Comparison of ENCODE assay signal across 20 cellular contexts in the genomic region with DNA sequence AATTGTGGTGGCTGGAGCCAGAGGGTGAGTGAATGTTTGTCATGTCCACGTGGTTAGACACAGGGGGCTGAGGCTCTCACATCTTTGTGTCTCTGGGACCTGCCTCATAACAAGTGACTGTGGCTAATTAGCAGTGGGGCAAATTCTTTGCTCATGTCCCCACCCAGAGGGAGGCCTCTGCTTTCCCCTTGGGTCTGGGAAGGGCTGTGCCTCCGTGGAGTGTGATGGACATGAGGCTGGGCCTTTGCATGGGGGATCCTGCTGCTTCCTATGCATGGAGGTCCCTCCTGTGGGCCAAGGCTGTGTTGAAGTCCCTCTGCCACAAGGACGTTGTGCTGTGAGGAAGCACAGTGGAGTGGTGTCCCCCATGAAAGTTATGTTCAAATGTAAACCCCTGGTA.
A peak's percentile ranks its signal among the peaks of the same experiment; 100 is the strongest.
DNase-seq lines count a peak whose midpoint lies in the region; ATAC-seq and TF ChIP-seq lines count a peak whose summit lies in the region.
"Had no signal": no experiment of that assay in that cellular context is flagged by ENCODE, and none has a peak within 500 bp of the region (broad histone marks: within the 10 kb centered on the region; RNA-seq: fewer than 3 reads in every experiment).

No MANE protein-coding gene starts in this region.

- no peak overlapping the region for H3K4me3 Mint-ChIP-seq in activated T-helper 2 cell treated with anti-CD3 and anti-CD28 coated beads, Interferon-gamma antibody, Interleukin-2, Interleukin-4, amounts not matched to agents 10 μg/mL and 5 μg/mL and 100 μg/mL, durations not matched to agents 14 hours and 24 hours and 36 hours (ENCODE audit: low read depth)
- no peak overlapping the region for H3K4me3 Mint-ChIP-seq in CD4-positive, alpha-beta memory T cell
- H3K4me3 Mint-ChIP-seq: CD14-positive monocyte; CD4-positive, CD25-positive, alpha-beta regulatory T cell; CD8-positive, alpha-beta T cell had no signal

- H3K27me3 ChIP-seq in neuronal stem cell (ENCODE audit: control insufficient read depth in 3 of 3, insufficient read depth in 3 of 3, low read depth in 1 of 3, low read length in 3 of 3): peaks cover 0 to 2% (median 0%) of the 10 kb centered on the region in 3 experiments
- no peaks in the 10 kb centered on the region for H3K27me3 ChIP-seq in vagina
- no peaks in the 10 kb centered on the region for H3K27me3 ChIP-seq in CD4-positive, alpha-beta memory T cell (ENCODE audit: insufficient read depth, low read length)
- H3K27me3 ChIP-seq: BLaER1 had no signal

- no peak for TF ChIP-seq CTCF in vagina (IDR thresholded peaks at IDR 0.05)

- intact Hi-C loops in vagina (cut with DNase I): no loop called here
- intact Hi-C loops in activated T-helper 2 cell treated with anti-CD3 and anti-CD28 coated beads, Interferon-gamma antibody, Interleukin-2, Interleukin-4, amounts not matched to agents 10 μg/mL and 5 μg/mL and 100 μg/mL, durations not matched to agents 14 hours and 24 hours and 36 hours (cut with micrococcal nuclease): no loop called here
- intact Hi-C loops in CD4-positive, alpha-beta memory T cell (cut with micrococcal nuclease): no loop called here

- no peak overlapping the region for H2BK15ac ChIP-seq in neuronal stem cell (ENCODE audit: low read length)

- no peaks in the 10 kb centered on the region for H3K4me1 Mint-ChIP-seq in activated T-helper 2 cell treated with anti-CD3 and anti-CD28 coated beads, Interferon-gamma antibody, Interleukin-2, Interleukin-4, amounts not matched to agents 10 μg/mL and 5 μg/mL and 100 μg/mL, durations not matched to agents 14 hours and 24 hours and 36 hours (ENCODE audit: low read depth)
- no peaks in the 10 kb centered on the region for H3K4me1 Mint-ChIP-seq in CD4-positive, alpha-beta memory T cell
- H3K4me1 Mint-ChIP-seq: CD14-positive monocyte; CD4-positive, CD25-positive, alpha-beta regulatory T cell had no signal

- POLR2A ChIA-PET in CD4-positive, alpha-beta memory T cell (lab: Charles Lee; ENCODE audit: partially characterized antibody): no interaction called here

- H3K4me1 ChIP-seq in neuronal stem cell (ENCODE audit: control insufficient read depth in 2 of 2, insufficient read depth in 1 of 2, low read depth in 1 of 2, low read length in 2 of 2) (no peaks in the 10 kb centered on the region), vagina (no peaks in the 10 kb centered on the region)
- H3K4me1 ChIP-seq in CD4-positive, alpha-beta memory T cell (ENCODE audit: insufficient read depth, low read length): no peaks in the 10 kb centered on the region
- H3K4me1 ChIP-seq: BE2C, Caco-2 had no signal

- no peak overlapping the region for H2BK120ac ChIP-seq in neuronal stem cell (ENCODE audit: low read depth, low read length)

- no peak overlapping the region for H2AK5ac ChIP-seq in neuronal stem cell (ENCODE audit: low read depth, low read length)

- H3K9ac ChIP-seq in neuronal stem cell (ENCODE audit: low read depth, low read length, poor library complexity): no peak overlapping the region
- H3K9ac ChIP-seq: BLaER1 had no signal

- no peak overlapping the region for H3K27ac Mint-ChIP-seq in activated T-helper 2 cell treated with anti-CD3 and anti-CD28 coated beads, Interferon-gamma antibody, Interleukin-2, Interleukin-4, amounts not matched to agents 10 μg/mL and 5 μg/mL and 100 μg/mL, durations not matched to agents 14 hours and 24 hours and 36 hours
- no peak overlapping the region for H3K27ac Mint-ChIP-seq in CD4-positive, alpha-beta memory T cell
- H3K27ac Mint-ChIP-seq: CD14-positive monocyte; CD4-positive, CD25-positive, alpha-beta regulatory T cell; CD8-positive, alpha-beta T cell had no signal

- H2BK5ac ChIP-seq in neuronal stem cell (ENCODE audit: low read length): no peak overlapping the region

- no peaks in the 10 kb centered on the region for H3K36me3 Mint-ChIP-seq in activated T-helper 2 cell treated with anti-CD3 and anti-CD28 coated beads, Interferon-gamma antibody, Interleukin-2, Interleukin-4, amounts not matched to agents 10 μg/mL and 5 μg/mL and 100 μg/mL, durations not matched to agents 14 hours and 24 hours and 36 hours (ENCODE audit: low read depth)
- H3K36me3 Mint-ChIP-seq in CD4-positive, alpha-beta memory T cell: no peaks in the 10 kb centered on the region
- H3K36me3 Mint-ChIP-seq: CD14-positive monocyte; CD4-positive, CD25-positive, alpha-beta regulatory T cell; CD8-positive, alpha-beta T cell had no signal

- DNase-seq in ecto neural progenitor cell (ENCODE audit: low spot score) (peak; percentile 22), islet precursor cell (peak; percentile 28), neuronal stem cell (ENCODE audit: low spot score) (no peak), vagina (ENCODE audit: extremely low spot score in 2 of 2) (peak; percentile 52 to 55), NCI-H1436 treated with DMSO at 0.1 percent for 48 hours (lab: John Stamatoyannopoulos, UW) (no peak)
- DNase-seq in activated T-helper 2 cell treated with anti-CD3 and anti-CD28 coated beads, Interferon-gamma antibody, Interleukin-2, Interleukin-4, amounts not matched to agents 10 μg/mL and 5 μg/mL and 100 μg/mL, durations not matched to agents 14 hours and 24 hours and 36 hours (ENCODE audit: low spot score): no peak
- no peak for DNase-seq in CD4-positive, alpha-beta memory T cell
- DNase-seq: 8988T; ACHN; BE2C; C1 segment of cervical spinal cord; Caco-2; Calu3; CD4-positive, CD25-positive, alpha-beta regulatory T cell; CD8-positive, alpha-beta T cell; DMS79 treated with DMSO at 0.1 percent for 48 hours; GF-D8 had no signal

- CTCF ChIA-PET in CD4-positive, alpha-beta memory T cell (lab: Charles Lee; ENCODE audit: partially characterized antibody): no interaction called here

- peaks cover 0 to 5% of the 10 kb centered on the region in 2 donors for H3K9me3 ChIP-seq in neuronal stem cell (replicated peaks in 1 of 2; ENCODE audit: control insufficient read depth in 2 of 2, insufficient read depth in 1 of 2, low read depth in 1 of 2, low read length in 2 of 2)
- H3K9me3 ChIP-seq in vagina: no peaks in the 10 kb centered on the region
- no peaks in the 10 kb centered on the region for H3K9me3 ChIP-seq in CD4-positive, alpha-beta memory T cell (ENCODE audit: control insufficient read depth in 1 of 2, low read length in 2 of 2)
- H3K9me3 ChIP-seq: BE2C, BLaER1, Caco-2 had no signal

- no peak overlapping the region for H3K23ac ChIP-seq in neuronal stem cell (ENCODE audit: low read depth, low read length, poor library complexity)

- no CpG with 5 or more reads among the region's 3 CpGs for WGBS in neuronal stem cell (ENCODE audit: extremely low coverage in 2 of 2, insufficient read length in 2 of 2, insufficient replicate concordance in 1 of 2), 2 donors

- H3K79me1 ChIP-seq in neuronal stem cell (ENCODE audit: low read depth, low read length): no peaks in the 10 kb centered on the region

- no peak overlapping the region for H3K4ac ChIP-seq in neuronal stem cell (ENCODE audit: low read length)

- H3K27ac ChIP-seq in neuronal stem cell (replicated peaks; ENCODE audit: low read length) (no peak overlapping the region), vagina (no peak overlapping the region)
- no peak overlapping the region for H3K27ac ChIP-seq in CD4-positive, alpha-beta memory T cell (ENCODE audit: low read depth, low read length)
- H3K27ac ChIP-seq: BLaER1 had no signal

- ATAC-seq in GM18861 (IDR thresholded peaks at IDR 0.05; ENCODE audit: unreplicated experiment): no peak
- ATAC-seq: CD8-positive, alpha-beta T cell had no signal

- no peak overlapping the region for H3K4me2 ChIP-seq in neuronal stem cell (ENCODE audit: insufficient read depth, low read length, poor library complexity, severe bottlenecking)
- H3K4me2 ChIP-seq: BLaER1 had no signal

- H3K36me3 ChIP-seq in neuronal stem cell (replicated peaks in 1 of 2; ENCODE audit: control insufficient read depth in 2 of 2, insufficient read depth in 2 of 2, low read length in 2 of 2): no peaks in the 10 kb centered on the region
- H3K36me3 ChIP-seq in vagina: no peaks in the 10 kb centered on the region
- H3K36me3 ChIP-seq in CD4-positive, alpha-beta memory T cell (ENCODE audit: insufficient read depth, low read length): no peaks in the 10 kb centered on the region
- H3K36me3 ChIP-seq: BE2C, BLaER1 had no signal

- no peak overlapping the region for H3K4me3 ChIP-seq in neuronal stem cell (ENCODE audit: low read length in 2 of 2)
- H3K4me3 ChIP-seq in vagina: no peak overlapping the region
- H3K4me3 ChIP-seq in CD4-positive, alpha-beta memory T cell (ENCODE audit: low read length in 2 of 2): no peak overlapping the region
- H3K4me3 ChIP-seq: BLaER1 had no signal

- no peak overlapping the region for H3K14ac ChIP-seq in neuronal stem cell (ENCODE audit: low read length)

- peak overlapping the region; percentile 11 for H3K18ac ChIP-seq in neuronal stem cell (ENCODE audit: low read length)

- H2AFZ ChIP-seq in neuronal stem cell (ENCODE audit: low read length): no peak overlapping the region

- no peak overlapping the region for H2BK12ac ChIP-seq in neuronal stem cell (ENCODE audit: low read length)

- no peak overlapping the region for H4K8ac ChIP-seq in neuronal stem cell (ENCODE audit: low read depth, low read length)

- no peak overlapping the region for H4K91ac ChIP-seq in neuronal stem cell (ENCODE audit: low read depth, low read length, poor library complexity)

- H3K27me3 Mint-ChIP-seq in activated T-helper 2 cell treated with anti-CD3 and anti-CD28 coated beads, Interferon-gamma antibody, Interleukin-2, Interleukin-4, amounts not matched to agents 10 μg/mL and 5 μg/mL and 100 μg/mL, durations not matched to agents 14 hours and 24 hours and 36 hours (ENCODE audit: low read depth): peaks cover 2% of the 10 kb centered on the region
- H3K27me3 Mint-ChIP-seq in CD4-positive, alpha-beta memory T cell: peaks cover 2 to 8% of the 10 kb centered on the region in 2 donors

- TF ChIP-seq POLR2A in vagina (IDR thresholded peaks at IDR 0.05): no peak

- H3K9me3 Mint-ChIP-seq in activated T-helper 2 cell treated with anti-CD3 and anti-CD28 coated beads, Interferon-gamma antibody, Interleukin-2, Interleukin-4, amounts not matched to agents 10 μg/mL and 5 μg/mL and 100 μg/mL, durations not matched to agents 14 hours and 24 hours and 36 hours: no peaks in the 10 kb centered on the region
- H3K9me3 Mint-ChIP-seq in CD4-positive, alpha-beta memory T cell: peaks cover 0 to 7% (median 0%) of the 10 kb centered on the region in 8 donors

Comparison
In these comparisons a context has a peak if more than half of its experiments do, and no peak if none do; other contexts are left out.
1. DNase-seq: peak in ecto neural progenitor cell (single experiment), islet precursor cell (single experiment) and vagina (2 of 2); none in neuronal stem cell (single experiment), NCI-H1436 treated with DMSO at 0.1 percent for 48 hours (single experiment), activated T-helper 2 cell treated with anti-CD3 and anti-CD28 coated beads, Interferon-gamma antibody, Interleukin-2, Interleukin-4, amounts not matched to agents 10 μg/mL and 5 μg/mL and 100 μg/mL, durations not matched to agents 14 hours and 24 hours and 36 hours (single experiment) and CD4-positive, alpha-beta memory T cell (0 of 5).